ENCODE assay signal across 17 cellular contexts in the genomic region with DNA sequence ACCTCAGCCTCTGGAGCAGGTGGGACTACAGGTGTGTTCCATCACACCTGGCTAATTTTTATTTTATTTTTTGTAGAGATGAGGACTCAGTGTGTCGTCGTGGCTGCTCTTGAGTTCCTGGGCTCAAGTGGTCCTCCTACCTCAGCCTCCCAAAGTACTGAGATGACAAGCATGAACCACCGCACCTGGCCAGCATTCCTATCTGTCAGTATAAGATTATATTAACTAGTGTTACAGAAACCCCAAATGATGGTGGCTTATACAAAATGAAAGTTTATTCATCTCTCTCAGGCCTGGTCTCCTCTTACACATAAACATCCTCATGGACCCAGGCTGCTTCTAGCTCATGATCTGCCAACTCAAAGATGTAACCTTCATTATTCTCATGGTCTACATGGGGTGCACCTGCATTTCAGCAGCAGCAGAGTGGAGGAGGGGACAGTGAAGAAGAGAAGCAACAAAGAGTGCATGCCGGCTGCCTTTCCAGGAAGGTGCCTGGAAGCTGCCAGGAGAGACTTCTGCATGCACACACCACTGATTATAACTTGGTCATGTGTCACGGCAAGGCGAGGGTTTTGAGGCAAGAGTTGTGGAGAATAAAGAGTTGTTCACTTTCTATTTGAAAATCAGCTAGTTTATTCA.
DNase-seq lines count a peak whose midpoint lies in the region; ATAC-seq lines count a peak whose summit lies in the region.
"Had no signal": no experiment of that assay in that cellular context is flagged by ENCODE, and none has a peak within 500 bp of the region (broad histone marks: within the 10 kb centered on the region; RNA-seq: fewer than 3 reads in every experiment).

No MANE protein-coding gene starts in this region.

- peaks cover 9% of the 10 kb centered on the region for H3K36me3 Mint-ChIP-seq in T-helper 2 cell treated with Interferon-gamma antibody and Interleukin-4, amounts not matched to agents 5 μg/mL and 100 μg/mL, for 36 hours (ENCODE audit: low read depth)
- H3K36me3 Mint-ChIP-seq in activated naive CD4-positive, alpha-beta T cell treated with anti-CD3 and anti-CD28 coated beads, Interleukin-2, amount 50 U/mL, for 72 hours: peaks cover 3 to 32% of the 10 kb centered on the region in 2 donors

- H3K4me1 Mint-ChIP-seq in T-helper 2 cell treated with Interferon-gamma antibody and Interleukin-4, amounts not matched to agents 5 μg/mL and 100 μg/mL, for 36 hours (ENCODE audit: low read depth): peaks cover 65% of the 10 kb centered on the region

- H3K27ac Mint-ChIP-seq in T-helper 2 cell treated with Interferon-gamma antibody and Interleukin-4, amounts not matched to agents 5 μg/mL and 100 μg/mL, for 36 hours: peak overlapping the region; percentile 83
- peak overlapping the region; percentile 70 to 97 for H3K27ac Mint-ChIP-seq in activated naive CD4-positive, alpha-beta T cell treated with anti-CD3 and anti-CD28 coated beads, Interleukin-2, amount 50 U/mL, for 72 hours
- H3K27ac Mint-ChIP-seq: HFFc6; stimulated activated naive B cell treated with anti-CD40 and anti-IgM and Interleukin-4, amounts not matched to agents 10 μg/mL and 1 μg/mL and 100 μg/mL, for 72 hours had no signal

- no peaks in the 10 kb centered on the region for H3K27me3 Mint-ChIP-seq in T-helper 2 cell treated with Interferon-gamma antibody and Interleukin-4, amounts not matched to agents 5 μg/mL and 100 μg/mL, for 36 hours (ENCODE audit: low read depth)
- H3K27me3 Mint-ChIP-seq: stimulated activated naive B cell treated with anti-CD40 and anti-IgM and Interleukin-4, amounts not matched to agents 10 μg/mL and 1 μg/mL and 100 μg/mL, for 72 hours had no signal

- peak; percentile 23 to 25 for DNase-seq in activated CD4-positive, alpha-beta T cell treated with anti-CD3 and anti-CD28 coated beads for 24 hours (ENCODE audit: low read depth in 2 of 2)
- no peak for DNase-seq in activated CD4-positive, alpha-beta T cell treated with anti-CD3 and anti-CD28 coated beads for 4 hours
- peak; percentile 44 for DNase-seq in T-helper 2 cell treated with Interferon-gamma antibody and Interleukin-4, amounts not matched to agents 5 μg/mL and 100 μg/mL, for 36 hours (ENCODE audit: low spot score)
- peak in 1 of 2 donors; percentile 50 for DNase-seq in activated naive CD4-positive, alpha-beta T cell treated with anti-CD3 and anti-CD28 coated beads, Interleukin-2, amount 50 U/mL, for 72 hours (ENCODE audit: low spot score in 2 of 2)
- DNase-seq in stimulated activated CD4-positive, alpha-beta T cell treated with anti-CD3 and anti-CD28 coated beads, Interleukin-4, amount 100 ng/mL, for 24 hours: peak; percentile 55
- DNase-seq in GDM1 (lab: John Stamatoyannopoulos, UW) (no peak), globus pallidus (ENCODE audit: low spot score) (no peak), HK-2 (ENCODE audit: unreplicated experiment) (no peak)
- DNase-seq: amygdala; HFFc6; hypothalamus; left cardiac atrium; NCI-H187; NCI-H524; pancreas; stimulated activated naive B cell treated with anti-CD40 and anti-IgM and Interleukin-4, amounts not matched to agents 10 μg/mL and 1 μg/mL and 100 μg/mL, for 72 hours; T1000 had no signal

- H3K9me3 Mint-ChIP-seq in T-helper 2 cell treated with Interferon-gamma antibody and Interleukin-4, amounts not matched to agents 5 μg/mL and 100 μg/mL, for 36 hours: no peaks in the 10 kb centered on the region
- H3K9me3 Mint-ChIP-seq in activated naive CD4-positive, alpha-beta T cell treated with anti-CD3 and anti-CD28 coated beads, Interleukin-2, amount 50 U/mL, for 72 hours: peaks cover 0 to 5% of the 10 kb centered on the region in 2 donors
- H3K9me3 Mint-ChIP-seq: HFFc6; stimulated activated naive B cell treated with anti-CD40 and anti-IgM and Interleukin-4, amounts not matched to agents 10 μg/mL and 1 μg/mL and 100 μg/mL, for 72 hours had no signal

- peak; percentile 33 to 81 for ATAC-seq in activated naive CD4-positive, alpha-beta T cell treated with anti-CD3 and anti-CD28 coated beads, Interleukin-2, amount 50 U/mL, for 72 hours
- ATAC-seq: left cardiac atrium, pancreas had no signal

- H3K4me3 Mint-ChIP-seq in T-helper 2 cell treated with Interferon-gamma antibody and Interleukin-4, amounts not matched to agents 5 μg/mL and 100 μg/mL, for 36 hours: peak overlapping the region; percentile 78
- H3K4me3 Mint-ChIP-seq: HFFc6; stimulated activated naive B cell treated with anti-CD40 and anti-IgM and Interleukin-4, amounts not matched to agents 10 μg/mL and 1 μg/mL and 100 μg/mL, for 72 hours had no signal

Comparison
In these comparisons a context has a peak if more than half of its experiments do, and no peak if none do; other contexts are left out.
1. DNase-seq: peak in activated CD4-positive, alpha-beta T cell treated with anti-CD3 and anti-CD28 coated beads for 24 hours (2 of 2), T-helper 2 cell treated with Interferon-gamma antibody and Interleukin-4, amounts not matched to agents 5 μg/mL and 100 μg/mL, for 36 hours (single experiment) and stimulated activated CD4-positive, alpha-beta T cell treated with anti-CD3 and anti-CD28 coated beads, Interleukin-4, amount 100 ng/mL, for 24 hours (single experiment); none in activated CD4-positive, alpha-beta T cell treated with anti-CD3 and anti-CD28 coated beads for 4 hours (0 of 2), GDM1 (single experiment), globus pallidus (single experiment) and HK-2 (single experiment).